14 cellular contexts compared by ENCODE assay signal in genomic region chr10:132708936-132709335, GRCh38.
"Had no signal": no experiment of that assay in that cellular context is flagged by ENCODE, and none has a peak within 500 bp of the region (broad histone marks: within the 10 kb centered on the region; RNA-seq: fewer than 3 reads in every experiment).

No MANE protein-coding gene starts in this region.

- H3K9me3 ChIP-seq: ovary had no signal

- DNase-seq: activated CD4-positive, alpha-beta memory T cell treated with anti-CD3 and anti-CD28 coated beads for 36 hours; activated naive CD4-positive, alpha-beta T cell; activated T-cell treated with anti-CD3 and anti-CD28 coated beads, Interleukin-2, amount 50 U/mL, for 72 hours; effector memory CD8-positive, alpha-beta T cell; mammary epithelial cell; stimulated activated CD4-positive, alpha-beta T cell treated with anti-CD3 and anti-CD28 coated beads, Interleukin-1b, Interleukin-23, amount 100 ng/mL, for 48 hours; T-cell; trophoblast cell had no signal

- H3K36me3 ChIP-seq: cardiac muscle cell, ovary had no signal

- H3K27me3 ChIP-seq: cardiac muscle cell, ovary had no signal

- H3K4me3 ChIP-seq: cardiac muscle cell, mucosa of descending colon, ovary, SK-N-MC had no signal

- ATAC-seq: activated T-cell treated with anti-CD3 and anti-CD28 coated beads, Interleukin-2, amount 50 U/mL, for 72 hours; effector memory CD8-positive, alpha-beta T cell; mucosa of descending colon; stimulated activated memory B cell treated with anti-CD40 and anti-IgM and Interleukin-4, amounts not matched to agents 10 μg/mL and 1 μg/mL and 100 μg/mL, for 72 hours; T-cell had no signal

- H3K27ac ChIP-seq: cardiac muscle cell, ovary, SK-N-MC, VCaP had no signal
